1 cellular context compared by ENCODE assay signal in genomic region chr21:28738305-28738704, GRCh38.
TF ChIP-seq lines count a peak whose summit lies in the region.

No MANE protein-coding gene starts in this region.

TF ChIP-seq in H1, 55 proteins besides CTCF, POLR2A, EP300 and RAD21 (continued from another document):
- TF ChIP-seq ATF2 (IDR thresholded peaks at IDR 0.05; ENCODE audit: low read length) (no peak), TCF12 (IDR thresholded peaks at IDR 0.05; ENCODE audit: low read depth, low read length) (no peak), GTF2F1 (IDR thresholded peaks at IDR 0.05; ENCODE audit: borderline replicate concordance, low read depth, low read length) (no peak), RNF2 (IDR thresholded peaks at IDR 0.05; ENCODE audit: borderline replicate concordance, low read depth, low read length, missing control alignments, poor library complexity, severe bottlenecking) (no peak), RFX5 (IDR thresholded peaks at IDR 0.05; ENCODE audit: borderline replicate concordance, low read depth, low read length) (no peak), BRCA1 (IDR thresholded peaks at IDR 0.05; ENCODE audit: low read depth, low read length) (no peak), SIRT6 (IDR thresholded peaks at IDR 0.05; ENCODE audit: low read length) (no peak), SIX5 (IDR thresholded peaks at IDR 0.05; ENCODE audit: low read depth, low read length) (no peak), RXRA (IDR thresholded peaks at IDR 0.05; ENCODE audit: insufficient read depth, low read depth, low read length) (no peak), GABPA (IDR thresholded peaks at IDR 0.05; ENCODE audit: borderline replicate concordance, insufficient read depth, low read length) (no peak), SRF (IDR thresholded peaks at IDR 0.05; ENCODE audit: low read depth, low read length) (no peak), YY1 (IDR thresholded peaks at IDR 0.05; ENCODE audit: low read depth, low read length) (no peak), CTBP2 (IDR thresholded peaks at IDR 0.05; ENCODE audit: borderline replicate concordance, insufficient read depth, insufficient read length, low read length) (no peak)
